8 cellular contexts compared by ENCODE assay signal in the genomic region with DNA sequence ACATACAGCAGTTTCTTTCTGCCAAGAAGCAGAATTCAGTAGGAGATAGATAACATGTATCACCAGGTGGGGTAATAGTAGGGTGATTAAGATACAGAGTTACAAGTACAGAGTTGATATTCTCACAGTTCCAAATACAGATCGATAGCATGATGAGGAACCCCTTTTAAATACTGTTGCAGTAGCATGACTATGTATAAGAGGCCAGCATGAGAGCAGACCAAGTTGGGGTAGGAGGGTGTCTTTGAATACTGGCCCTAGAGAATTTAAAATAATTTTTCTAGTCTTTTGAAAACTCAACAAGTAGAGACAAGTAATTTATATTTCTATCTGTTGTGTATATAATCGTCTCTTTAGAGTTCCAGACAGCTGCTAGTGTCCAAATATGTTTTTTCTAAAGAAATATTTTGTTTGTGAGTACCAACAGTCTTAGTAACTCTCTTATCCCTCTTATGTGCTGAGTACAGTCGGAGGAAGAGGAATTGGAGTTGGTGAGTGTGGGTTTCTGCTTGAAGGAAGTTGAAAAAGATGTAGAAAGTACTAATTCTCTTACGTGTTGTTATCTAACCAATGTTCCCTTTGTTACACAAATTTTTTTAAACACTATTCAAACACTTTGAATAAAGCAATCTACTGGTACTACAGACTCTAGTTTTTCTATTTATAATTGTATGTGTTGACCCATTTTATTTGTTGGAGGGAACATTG. TPM values are rescaled to one million over a fixed set of nuclear protein-coding genes. Genes with fewer than 3 reads are reported as not detected.
DNase-seq lines count a peak whose midpoint lies in the region; TF ChIP-seq lines count a peak whose summit lies in the region.

No MANE protein-coding gene starts in this region.

- H3K4me3 Mint-ChIP-seq in Calu3 (ENCODE audit: low read depth, unreplicated experiment), result peak overlapping the region; percentile 10

- H3K9ac ChIP-seq in Karpas-422 (ENCODE audit: low read length) (0 out of 2 replicates have a peak overlapping the region, but pooled peaks have one; percentile 6), duodenal mucosa (ENCODE audit: low read depth in 1 of 2, low read length in 2 of 2) (peak overlapping the region in 1 of 2 donors; percentile 21)

- H3K4me3 ChIP-seq in Karpas-422 (ENCODE audit: low read length) (no peak overlapping the region), duodenal mucosa (ENCODE audit: low read depth in 1 of 2, low read length in 2 of 2) (no peak overlapping the region), neutrophil (ENCODE audit: low read depth in 1 of 2, low read length in 1 of 2) (no peak overlapping the region)

- peaks cover 3% of the 10 kb centered on the region; the same call in 1 of the 2 replicates for H3K79me2 ChIP-seq in Karpas-422 (ENCODE audit: low read length)

- no peaks in the 10 kb centered on the region for H3K9me2 ChIP-seq in Karpas-422 (replicated peaks; ENCODE audit: insufficient read depth, low read length)

- intact Hi-C loops in Calu3 (cut with micrococcal nuclease; ENCODE audit: unreplicated experiment), result loop anchor here (1.0 to 10.0 kb wide), 3 partner anchors 136 to 452 kb away; a partner anchor contains a TSS

- peak overlapping the region; percentile 98 for H3K27ac Mint-ChIP-seq in Calu3 (ENCODE audit: unreplicated experiment)

- H3K4me1 ChIP-seq in Karpas-422 (ENCODE audit: low read length) (peaks cover 28% of the 10 kb centered on the region), duodenal mucosa (ENCODE audit: control insufficient read depth in 1 of 2, insufficient read depth in 2 of 2, low read length in 2 of 2) (peaks cover 5 to 14% of the 10 kb centered on the region in 2 donors), neutrophil (ENCODE audit: control insufficient read depth in 1 of 2, insufficient read depth in 1 of 2, low read depth in 1 of 2, low read length in 1 of 2) (peaks cover 17 to 20% of the 10 kb centered on the region in 2 experiments)

- H3K27me3 Mint-ChIP-seq in Calu3 (ENCODE audit: unreplicated experiment), result no peaks in the 10 kb centered on the region

- H2AFZ ChIP-seq in Karpas-422 (ENCODE audit: low read length), result no peak overlapping the region

- DNase-seq in Calu3 (no peak), Karpas-422 (no peak), DMS 273 treated with DMSO at 0.1 percent for 48 hours (lab: John Stamatoyannopoulos, UW) (no peak), NCI-H2227 treated with DMSO at 0.1 percent for 48 hours (lab: John Stamatoyannopoulos, UW) (no peak), RWPE1 (ENCODE audit: low spot score) (no peak)
- DNase-seq in stimulated activated CD4-positive, alpha-beta T cell treated with anti-CD3 and anti-CD28 coated beads, Interleukin-15, amount 100 ng/mL, for 24 hours, result no peak

- CTCF ChIA-PET in Calu3 (lab: Charles Lee), result interaction anchor here (0.7 to 2.3 kb wide), 10 partner anchors 30 to 452 kb away, joined by 3 to 55 read pairs (median 12); a partner anchor contains a TSS
- CTCF ChIA-PET in RWPE1 (lab: Yijun Ruan, JAX), result interaction anchor here (0.7 to 1.9 kb wide), 8 partner anchors 14 to 407 kb away, joined by 3 to 28 read pairs (median 6); a partner anchor contains a TSS

- no peaks in the 10 kb centered on the region for H3K27me3 ChIP-seq in Karpas-422 (ENCODE audit: low read length)
- H3K27me3 ChIP-seq in duodenal mucosa (ENCODE audit: control insufficient read depth in 1 of 2, insufficient read depth in 2 of 2, low read length in 2 of 2), result no peaks in the 10 kb centered on the region
- no peaks in the 10 kb centered on the region for H3K27me3 ChIP-seq in neutrophil

- POLR2A ChIA-PET in RWPE1 (lab: Yijun Ruan, JAX; ENCODE audit: low non-redundant PET), result no interaction called here

- no peaks in the 10 kb centered on the region for H3K9me3 Mint-ChIP-seq in Calu3 (ENCODE audit: low read depth, unreplicated experiment)

- no TSS peak for BruUV-seq in Calu3 (replicated peaks; lab: Mats Ljungman, UMichigan)

- H3K27ac ChIP-seq in Karpas-422 (ENCODE audit: low read length) (peak overlapping the region; percentile 83), duodenal mucosa (ENCODE audit: low read depth, low read length) (peak overlapping the region; percentile 39), neutrophil (peak overlapping the region; percentile 50), RWPE1 (no peak overlapping the region)

- H3K9me3 ChIP-seq in Karpas-422 (ENCODE audit: low read length) (no peaks in the 10 kb centered on the region), duodenal mucosa (ENCODE audit: control insufficient read depth in 1 of 2, low read length in 2 of 2) (no peaks in the 10 kb centered on the region), neutrophil (no peaks in the 10 kb centered on the region)

- H4K20me1 ChIP-seq in Karpas-422 (ENCODE audit: insufficient read depth, low read depth, low read length), result no peaks in the 10 kb centered on the region

- no peak for TF ChIP-seq CTCF in Calu3 (IDR thresholded peaks at IDR 0.05; ENCODE audit: unreplicated experiment)
- no peak for TF ChIP-seq CTCF in neutrophil (IDR thresholded peaks at IDR 0.05)
- no peak for TF ChIP-seq CTCF in RWPE1 (conservative IDR thresholded peaks at IDR 0.05; ENCODE audit: low read depth)

- peak overlapping the region; percentile 41 for H3K4me2 ChIP-seq in Karpas-422 (ENCODE audit: low read depth, low read length, poor library complexity, severe bottlenecking)

- H3K36me3 ChIP-seq in Karpas-422 (ENCODE audit: insufficient read depth, low read length) (no peaks in the 10 kb centered on the region; the same call in 1 of the 2 replicates), duodenal mucosa (ENCODE audit: control insufficient read depth in 1 of 2, insufficient read depth in 2 of 2, low read length in 2 of 2) (no peaks in the 10 kb centered on the region), neutrophil (peaks cover 14% of the 10 kb centered on the region)

- H3K36me3 Mint-ChIP-seq in Calu3 (ENCODE audit: insufficient read depth, unreplicated experiment), result peaks cover 12% of the 10 kb centered on the region

- peaks cover 26% of the 10 kb centered on the region for H3K4me1 Mint-ChIP-seq in Calu3 (ENCODE audit: low read depth, unreplicated experiment)

RNA-seq across cellular contexts. Expression of a gene that starts 30.2 kb away (rescaled TPM):
- total RNA-seq in Calu3 (2022), result 6.6 and 8.2 TPM in 2 replicates
- 6.3 and 10.1 TPM in 2 replicates for total RNA-seq in Karpas-422 (2014; rRNA removed; shearing (Covaris generic); ENCODE audit: low replicate concordance)
